ENCODE assay signal across 29 cellular contexts in the genomic region with DNA sequence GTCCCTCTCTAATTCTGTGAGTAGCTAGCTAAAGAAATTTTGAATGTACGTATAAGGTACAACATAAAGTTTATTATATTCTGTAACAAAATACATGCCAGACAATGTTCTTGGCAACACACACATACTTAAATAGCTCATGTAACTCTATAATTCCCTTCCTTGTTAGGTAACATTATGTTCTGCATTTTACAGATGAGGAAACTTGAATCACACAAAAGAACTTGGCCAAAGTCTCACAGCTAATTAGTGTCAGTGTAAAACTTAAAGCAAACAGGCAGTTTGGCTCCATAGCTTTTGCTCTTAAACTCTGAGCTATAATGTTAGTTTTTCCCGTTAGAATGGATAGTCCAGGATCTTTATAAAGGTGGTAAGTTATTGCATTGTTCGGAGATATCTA.
"Had no signal": no experiment of that assay in that cellular context is flagged by ENCODE, and none has a peak within 500 bp of the region (broad histone marks: within the 10 kb centered on the region; RNA-seq: fewer than 3 reads in every experiment).

No MANE protein-coding gene starts in this region.

- DNase-seq: head of caudate nucleus; hippocampal formation; immature natural killer cell; islet precursor cell; left lung; lower lobe of right lung; mammary epithelial cell; mesenchymal stem cell; naive B cell; natural killer cell; nephron progenitor cell; occipital lobe; right cardiac atrium; stimulated activated CD4-positive, alpha-beta T cell treated with anti-CD3 and anti-CD28 coated beads, Interleukin-12 subunit alpha, Interleukin-12 subunit beta, amount 100 ng/mL, for 4 hours; stimulated activated CD4-positive, alpha-beta T cell treated with anti-CD3 and anti-CD28 coated beads, Interleukin-15, amount 100 ng/mL, for 24 hours; stimulated activated CD4-positive, alpha-beta T cell treated with anti-CD3 and anti-CD28 coated beads, Interleukin-2, amount 100 ng/mL, for 24 hours; stimulated activated CD4-positive, alpha-beta T cell treated with anti-CD3 and anti-CD28 coated beads, Interleukin-4, amount 100 ng/mL, for 1 hour; stimulated activated naive B cell treated with anti-CD40 and anti-IgM and Interleukin-4, amounts not matched to agents 10 μg/mL and 1 μg/mL and 100 μg/mL, for 72 hours; stimulated activated naive CD8-positive, alpha-beta T cell treated with anti-CD3 and anti-CD28 coated beads, Interleukin-15, Interleukin-2, amounts not matched to agents 100 U/mL and 50 U/mL, for 24 hours; stomach; tibial artery; uterus had no signal

- H3K36me3 ChIP-seq: left lung, lower lobe of right lung, neutrophil, stomach, suprapubic skin, thoracic aorta, tibial artery, uterus had no signal

- H3K4me3 ChIP-seq: left lung, lower lobe of right lung, neural progenitor cell, skin epidermis, stomach, suprapubic skin, thoracic aorta, tibial artery, uterus had no signal

- H3K27me3 ChIP-seq: left lung, neural progenitor cell, neutrophil, stomach, suprapubic skin, tibial artery, uterus had no signal

- H3K9me3 ChIP-seq: neutrophil, uterus had no signal

- ATAC-seq: left lung; lower lobe of right lung; natural killer cell; right cardiac atrium; sciatic nerve; stimulated activated naive B cell treated with anti-CD40 and anti-IgM and Interleukin-4, amounts not matched to agents 10 μg/mL and 1 μg/mL and 100 μg/mL, for 72 hours; stimulated activated naive CD8-positive, alpha-beta T cell treated with anti-CD3 and anti-CD28 coated beads, Interleukin-15, Interleukin-2, amounts not matched to agents 100 U/mL and 50 U/mL, for 24 hours had no signal

- H3K4me1 ChIP-seq: left lung, lower lobe of right lung, neural progenitor cell, parathyroid adenoma, stomach, suprapubic skin, tibial artery, uterus had no signal

- H3K27ac ChIP-seq: left lung, lower lobe of right lung, neural progenitor cell, neutrophil, parathyroid adenoma, skin epidermis, stomach, suprapubic skin, thoracic aorta, tibial artery, uterus had no signal
